8 cellular contexts compared by ENCODE assay signal in genomic region chr15:39874890-39875549, GRCh38. TPM values are rescaled to one million over a fixed set of nuclear protein-coding genes. Genes with fewer than 3 reads are reported as not detected.
DNase-seq lines count a peak whose midpoint lies in the region; TF ChIP-seq lines count a peak whose summit lies in the region.

No MANE protein-coding gene starts in this region.

- DNase-seq in A673 (ENCODE audit: low spot score) (peak; percentile 60), G401 (ENCODE audit: low spot score) (peak; percentile 31), NCI-H2171 treated with DMSO at 0.1 percent for 48 hours (lab: John Stamatoyannopoulos, UW) (peak; percentile 72), astrocyte of the hippocampus (ENCODE audit: low read depth, low spot score) (peak; percentile 52), mesenteric fat pad (ENCODE audit: low spot score) (no peak), GM20000 (ENCODE audit: low spot score) (no peak), NCI-H187 (lab: John Stamatoyannopoulos, UW) (no peak)

- BruUV-seq in A673 (replicated peaks; lab: Mats Ljungman, UMichigan) = no TSS peak

- POLR2A ChIA-PET in A673 (lab: Charles Lee; ENCODE audit: low non-redundant PET) = no interaction called here

- H3K27me3 ChIP-seq in A673 (replicated peaks; ENCODE audit: insufficient read depth, low read depth, low read length, poor library complexity) = no peaks in the 10 kb centered on the region
- no peaks in the 10 kb centered on the region for H3K27me3 ChIP-seq in liver (ENCODE audit: control insufficient read depth in 4 of 4, insufficient read depth in 4 of 4, low read length in 3 of 4)

- WGBS in liver = 48% methylated on average over 9 of the region's 9 CpGs

- H3K4me3 ChIP-seq in A673 (ENCODE audit: low read depth, low read length, poor library complexity, severe bottlenecking) (no peak overlapping the region), liver (ENCODE audit: low read depth in 1 of 3, low read length in 3 of 3) (no peak overlapping the region)

- H3K9me3 ChIP-seq in A673 (ENCODE audit: low read depth, low read length, poor library complexity, severe bottlenecking) (no peaks in the 10 kb centered on the region), liver (ENCODE audit: control insufficient read depth in 4 of 4, low read length in 3 of 4) (no peaks in the 10 kb centered on the region)

- TF ChIP-seq RAD21 in liver (IDR thresholded peaks at IDR 0.05) = peak; percentile 88

- H3K4me1 ChIP-seq in A673 (ENCODE audit: insufficient read depth, low read length, poor library complexity, severe bottlenecking) (no peaks in the 10 kb centered on the region), liver (ENCODE audit: control insufficient read depth in 4 of 4, insufficient read depth in 4 of 4, low read length in 3 of 4) (no peaks in the 10 kb centered on the region)

- intact Hi-C loops in A673 (cut with micrococcal nuclease; ENCODE audit: unreplicated experiment) = loop anchor here (1.0 to 10.0 kb wide), 3 partner anchors 73 to 190 kb away; no protein-coding TSS in a partner anchor

- CTCF ChIA-PET in A673 (lab: Charles Lee) = interaction anchor here (0.6 to 1.1 kb wide), 3 partner anchors 55 to 93 kb away, joined by 3 read pairs; partner anchors contain the start of gene FSIP1

- TF ChIP-seq CTCF in A673 (conservative IDR thresholded peaks at IDR 0.05; ENCODE audit: low read depth, low read length) = peak; percentile 80
- peak; percentile 80 for TF ChIP-seq CTCF in liver (IDR thresholded peaks at IDR 0.05; ENCODE audit: low read depth, low read length, missing input control)
- TF ChIP-seq CTCF in GM20000 (IDR thresholded peaks at IDR 0.05; ENCODE audit: extremely low read depth, missing control alignments) = no peak

- no peak overlapping the region for H3K9ac ChIP-seq in liver (ENCODE audit: low read depth in 1 of 2, low read length in 2 of 2)

- H3K36me3 ChIP-seq in A673 (ENCODE audit: insufficient read depth, low read length, poor library complexity, severe bottlenecking) (no peaks in the 10 kb centered on the region), liver (ENCODE audit: control insufficient read depth in 4 of 4, insufficient read depth in 3 of 4, low read depth in 1 of 4, low read length in 3 of 4) (no peaks in the 10 kb centered on the region)

- no peak overlapping the region for H3K27ac ChIP-seq in A673 (ENCODE audit: low read depth, low read length, poor library complexity, severe bottlenecking)
- H3K27ac ChIP-seq in liver (ENCODE audit: low read depth in 1 of 2, low read length in 2 of 2) = no peak overlapping the region

- in situ Hi-C loops in G401 (cut with HindIII; ENCODE audit: low sequenced_read_pairs) = no loop called here

TF ChIP-seq in liver, 16 proteins besides CTCF, POLR2A, EP300 and RAD21:
- TF ChIP-seq NR2F2 (IDR thresholded peaks at IDR 0.05) (no peak), FOXA2 (IDR thresholded peaks at IDR 0.05) (no peak), SP1 (IDR thresholded peaks at IDR 0.05) (no peak), ZBTB33 (IDR thresholded peaks at IDR 0.05) (no peak), REST (IDR thresholded peaks at IDR 0.05) (no peak), YY1 (IDR thresholded peaks at IDR 0.05) (no peak), EGR1 (IDR thresholded peaks at IDR 0.05; ENCODE audit: low read depth in 2 of 2) (no peak), ATF3 (IDR thresholded peaks at IDR 0.05) (no peak), TAF1 (conservative IDR thresholded peaks at IDR 0.05) (no peak), MAX (IDR thresholded peaks at IDR 0.05) (no peak), FOXA1 (IDR thresholded peaks at IDR 0.05) (no peak)
TF ChIP-seq in liver: peak in this region for 0.

RNA-seq across cellular contexts. Expression of gene GPR176, which starts 45.0 kb away (rescaled TPM):
- 5.4 and 5.6 TPM in 2 replicates for total RNA-seq in A673 (2021)
- 0.98 and 2.0 TPM in 2 replicates for total RNA-seq in G401 (2014; rRNA removed; shearing (Covaris generic))
- total RNA-seq in liver = 1 to 10 TPM; 1.3 to 1.7 TPM
- 1 to 10 TPM in 1 of 2 donors, under 1 TPM in 1; 0.44 to 1.5 TPM for polyA plus RNA-seq in liver
- total RNA-seq in mesenteric fat pad = 8.2 TPM

RNA-seq across cellular contexts. Expression of gene EIF2AK4, which starts 58.9 kb away (rescaled TPM):
- total RNA-seq in A673 (2021) (45.3 and 45.6 TPM in 2 replicates), liver (10 to 100 TPM; 24.9 to 25.7 TPM), mesenteric fat pad (39.1 TPM)
- 44.1 and 54.8 TPM in 2 replicates for total RNA-seq in G401 (2014; rRNA removed; shearing (Covaris generic))
- polyA plus RNA-seq in liver = 10 to 100 TPM; 15.5 to 33.3 TPM

Comparison
In these comparisons a context has a peak if more than half of its experiments do, and no peak if none do; other contexts are left out.
1. DNase-seq: peak in A673 (single experiment), G401 (single experiment), NCI-H2171 treated with DMSO at 0.1 percent for 48 hours (single experiment) and astrocyte of the hippocampus (single experiment); none in mesenteric fat pad (single experiment), GM20000 (single experiment) and NCI-H187 (0 of 2).